ENCODE assay signal across 10 cellular contexts in the genomic region with DNA sequence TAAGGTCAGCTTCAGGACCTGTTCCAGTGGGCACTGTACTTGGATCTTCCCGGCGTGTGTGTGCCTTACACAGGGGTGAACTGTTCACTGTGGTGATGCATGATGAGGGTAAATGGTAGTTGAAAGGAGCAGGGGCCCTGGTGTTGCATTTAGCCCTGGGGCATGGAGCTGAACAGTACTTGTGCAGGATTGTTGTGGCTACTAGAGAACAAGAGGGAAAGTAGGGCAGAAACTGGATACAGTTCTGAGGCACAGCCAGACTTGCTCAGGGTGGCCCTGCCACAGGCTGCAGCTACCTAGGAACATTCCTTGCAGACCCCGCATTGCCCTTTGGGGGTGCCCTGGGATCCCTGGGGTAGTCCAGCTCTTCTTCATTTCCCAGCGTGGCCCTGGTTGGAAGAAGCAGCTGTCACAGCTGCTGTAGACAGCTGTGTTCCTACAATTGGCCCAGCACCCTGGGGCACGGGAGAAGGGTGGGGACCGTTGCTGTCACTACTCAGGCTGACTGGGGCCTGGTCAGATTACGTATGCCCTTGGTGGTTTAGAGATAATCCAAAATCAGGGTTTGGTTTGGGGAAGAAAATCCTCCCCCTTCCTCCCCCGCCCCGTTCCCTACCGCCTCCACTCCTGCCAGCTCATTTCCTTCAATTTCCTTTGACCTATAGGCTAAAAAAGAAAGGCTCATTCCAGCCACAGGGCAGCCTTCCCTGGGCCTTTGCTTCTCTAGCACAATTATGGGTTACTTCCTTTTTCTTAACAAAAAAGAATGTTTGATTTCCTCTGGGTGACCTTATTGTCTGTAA.
DNase-seq lines count a peak whose midpoint lies in the region; ATAC-seq and TF ChIP-seq lines count a peak whose summit lies in the region.
"Had no signal": no experiment of that assay in that cellular context is flagged by ENCODE, and none has a peak within 500 bp of the region (broad histone marks: within the 10 kb centered on the region; RNA-seq: fewer than 3 reads in every experiment).

No MANE protein-coding gene starts in this region.

- H3K27ac Mint-ChIP-seq in HFFc6 = peak overlapping the region; percentile 52
- H3K27ac Mint-ChIP-seq in stimulated activated memory B cell treated with anti-CD40 and anti-IgM and Interleukin-4, amounts not matched to agents 10 μg/mL and 1 μg/mL and 100 μg/mL, for 72 hours = no peak overlapping the region

- H3K4me1 Mint-ChIP-seq in HFFc6 (ENCODE audit: low read depth) = peaks cover 70% of the 10 kb centered on the region
- no peaks in the 10 kb centered on the region for H3K4me1 Mint-ChIP-seq in stimulated activated memory B cell treated with anti-CD40 and anti-IgM and Interleukin-4, amounts not matched to agents 10 μg/mL and 1 μg/mL and 100 μg/mL, for 72 hours

- ATAC-seq in RWPE2 (ENCODE audit: low read depth) = peak; percentile 43
- peak; percentile 10 for ATAC-seq in stimulated activated memory B cell treated with anti-CD40 and anti-IgM and Interleukin-4, amounts not matched to agents 10 μg/mL and 1 μg/mL and 100 μg/mL, for 72 hours

- H3K36me3 Mint-ChIP-seq in HFFc6 (ENCODE audit: low read depth) = peaks cover 15% of the 10 kb centered on the region
- no peaks in the 10 kb centered on the region for H3K36me3 Mint-ChIP-seq in stimulated activated memory B cell treated with anti-CD40 and anti-IgM and Interleukin-4, amounts not matched to agents 10 μg/mL and 1 μg/mL and 100 μg/mL, for 72 hours

- H3K27ac ChIP-seq in RWPE2 (ENCODE audit: poor library complexity, severe bottlenecking) = peak overlapping the region; percentile 81
- peak overlapping the region; percentile 95 for H3K27ac ChIP-seq in cardiac muscle cell

- peaks cover 8% of the 10 kb centered on the region; the same call in 1 of the 2 replicates for H3K9me3 Mint-ChIP-seq in HFFc6
- no peaks in the 10 kb centered on the region for H3K9me3 Mint-ChIP-seq in stimulated activated memory B cell treated with anti-CD40 and anti-IgM and Interleukin-4, amounts not matched to agents 10 μg/mL and 1 μg/mL and 100 μg/mL, for 72 hours

- peak overlapping the region; percentile 55 for H3K4me3 Mint-ChIP-seq in HFFc6
- H3K4me3 Mint-ChIP-seq in stimulated activated memory B cell treated with anti-CD40 and anti-IgM and Interleukin-4, amounts not matched to agents 10 μg/mL and 1 μg/mL and 100 μg/mL, for 72 hours = no peak overlapping the region

- DNase-seq in HFFc6 (peak; percentile 22), RWPE2 (ENCODE audit: low spot score) (no peak), cardiac muscle cell (ENCODE audit: low read depth in 1 of 2, low spot score in 1 of 2) (peak; percentile 11 to 66), SIG-M5 (lab: John Stamatoyannopoulos, UW) (no peak), NCI-H446 (lab: John Stamatoyannopoulos, UW) (no peak), activated T-cell treated with anti-CD3 and anti-CD28 coated beads for 4 hours (no peak), T-helper 2 cell (no peak)
- DNase-seq: occipital lobe, SHP77 treated with DMSO at 0.1 percent for 48 hours had no signal

- H3K36me3 ChIP-seq in RWPE2 (ENCODE audit: low read depth) = no peaks in the 10 kb centered on the region
- H3K36me3 ChIP-seq in cardiac muscle cell = no peaks in the 10 kb centered on the region

- H3K27me3 ChIP-seq in RWPE2 (ENCODE audit: insufficient read depth, poor library complexity, severe bottlenecking) (no peaks in the 10 kb centered on the region), cardiac muscle cell (no peaks in the 10 kb centered on the region)

- H3K4me1 ChIP-seq in RWPE2 (ENCODE audit: insufficient read depth, poor library complexity, severe bottlenecking) (peaks cover 36% of the 10 kb centered on the region), cardiac muscle cell (ENCODE audit: low read depth) (peaks cover 80% of the 10 kb centered on the region)

- H3K9me3 ChIP-seq in RWPE2 (ENCODE audit: severe bottlenecking) (no peaks in the 10 kb centered on the region), cardiac muscle cell (ENCODE audit: low read depth) (no peaks in the 10 kb centered on the region)

- TF ChIP-seq CTCF in HFFc6 (IDR thresholded peaks at IDR 0.05) (no peak), RWPE2 (IDR thresholded peaks at IDR 0.05; ENCODE audit: poor library complexity, severe bottlenecking) (no peak), cardiac muscle cell (IDR thresholded peaks at IDR 0.05; ENCODE audit: low read depth, low read length) (no peak)

- peaks cover 2% of the 10 kb centered on the region; the same call in 1 of the 2 replicates for H3K27me3 Mint-ChIP-seq in HFFc6 (ENCODE audit: insufficient read depth)
- no peaks in the 10 kb centered on the region for H3K27me3 Mint-ChIP-seq in stimulated activated memory B cell treated with anti-CD40 and anti-IgM and Interleukin-4, amounts not matched to agents 10 μg/mL and 1 μg/mL and 100 μg/mL, for 72 hours

- H3K4me3 ChIP-seq in RWPE2 (ENCODE audit: severe bottlenecking) = no peak overlapping the region
- H3K4me3 ChIP-seq in cardiac muscle cell = no peak overlapping the region

Comparison
In these comparisons a context has a peak if more than half of its experiments do, and no peak if none do; other contexts are left out.
1. DNase-seq: peak in HFFc6 (single experiment) and cardiac muscle cell (2 of 2); none in RWPE2 (single experiment), SIG-M5 (single experiment), NCI-H446 (0 of 2), activated T-cell treated with anti-CD3 and anti-CD28 coated beads for 4 hours (single experiment) and T-helper 2 cell (0 of 5).